In the genomic region with DNA sequence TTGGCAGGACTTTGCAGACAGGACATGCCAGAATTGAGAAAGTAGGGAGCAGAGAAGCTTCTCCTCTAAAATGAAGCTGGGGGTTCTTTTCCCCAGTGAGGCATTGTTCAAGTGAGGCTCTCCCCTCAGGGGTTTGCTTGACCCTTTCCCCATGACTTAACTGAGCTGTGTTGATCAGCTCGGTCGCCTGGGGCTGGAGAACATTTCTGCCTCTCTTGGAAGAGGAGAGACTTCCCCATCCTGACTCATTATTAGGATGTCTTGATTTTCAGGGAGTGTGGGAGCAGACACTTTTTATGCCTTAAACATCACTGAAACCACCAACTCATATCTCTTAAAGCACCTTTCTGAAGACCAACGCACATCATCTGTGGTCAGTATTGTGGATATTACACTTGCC, we compare ENCODE assay signal across 1 cellular context.
TF ChIP-seq lines count a peak whose summit lies in the region.

No MANE protein-coding gene starts in this region.

TF ChIP-seq in IMR-90, 13 proteins besides CTCF, POLR2A, EP300 and RAD21 (continued from another document):
- TF ChIP-seq ELK1 (IDR thresholded peaks at IDR 0.05; ENCODE audit: borderline replicate concordance, low read depth, low read length) (no peak), RFX5 (IDR thresholded peaks at IDR 0.05; ENCODE audit: low read depth, low read length) (no peak), NFE2L2 (IDR thresholded peaks at IDR 0.05; ENCODE audit: low read depth, low read length) (no peak), CEBPB (IDR thresholded peaks at IDR 0.05; ENCODE audit: low read depth, low read length) (no peak)
- TF ChIP-seq, protein P1, sequence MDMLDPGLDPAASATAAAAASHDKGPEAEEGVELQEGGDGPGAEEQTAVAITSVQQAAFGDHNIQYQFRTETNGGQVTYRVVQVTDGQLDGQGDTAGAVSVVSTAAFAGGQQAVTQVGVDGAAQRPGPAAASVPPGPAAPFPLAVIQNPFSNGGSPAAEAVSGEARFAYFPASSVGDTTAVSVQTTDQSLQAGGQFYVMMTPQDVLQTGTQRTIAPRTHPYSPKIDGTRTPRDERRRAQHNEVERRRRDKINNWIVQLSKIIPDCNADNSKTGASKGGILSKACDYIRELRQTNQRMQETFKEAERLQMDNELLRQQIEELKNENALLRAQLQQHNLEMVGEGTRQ (IDR thresholded peaks at IDR 0.05; ENCODE audit: low read depth, low read length): no peak
TF ChIP-seq in IMR-90: peak in this region for 0.
